ENCODE assay signal across 8 cellular contexts in the genomic region with DNA sequence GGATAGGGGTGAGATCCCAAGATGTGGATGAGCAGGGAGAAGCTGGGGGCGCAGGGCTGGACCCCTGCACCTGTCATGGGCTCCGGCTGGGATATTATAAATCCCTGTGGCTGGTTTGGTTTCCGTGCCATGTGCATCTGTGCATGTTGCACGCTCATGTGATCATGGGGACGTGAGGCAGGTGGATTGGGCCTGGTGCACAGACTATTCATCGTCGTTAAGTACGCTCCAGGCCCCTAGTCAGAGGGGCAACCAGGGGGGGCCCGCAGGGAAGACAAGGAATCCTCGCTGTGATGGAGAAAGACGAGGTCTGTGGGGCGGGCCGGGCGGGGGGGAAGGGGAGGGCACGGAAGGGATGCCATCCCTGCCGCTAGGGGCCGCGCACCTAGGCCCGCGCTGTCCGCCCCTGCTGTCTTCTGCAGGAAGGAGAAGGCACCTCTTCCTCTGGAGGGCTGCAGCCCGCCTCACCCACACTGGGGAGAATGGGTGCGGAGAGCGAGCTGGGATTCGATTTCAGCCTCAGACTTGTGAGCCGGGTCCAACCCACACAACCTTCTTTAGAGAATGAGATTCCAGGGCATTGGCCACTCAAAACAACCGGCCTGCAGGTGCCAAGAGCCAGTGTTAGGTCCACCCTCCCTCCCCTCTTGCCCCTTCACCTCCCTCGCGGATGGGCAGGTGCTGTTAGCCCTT. TPM values are rescaled to one million over a fixed set of nuclear protein-coding genes. Genes with fewer than 3 reads are reported as not detected.
DNase-seq lines count a peak whose midpoint lies in the region; ATAC-seq and TF ChIP-seq lines count a peak whose summit lies in the region.

No MANE protein-coding gene starts in this region.

- peak overlapping the region; percentile 47 to 57 (median 52) for H3K4me3 ChIP-seq in fibroblast of lung (replicated peaks in 1 of 4; ENCODE audit: control extremely low read depth in 1 of 4, insufficient read depth in 1 of 4, low read depth in 3 of 4, low read length in 4 of 4)
- peak overlapping the region in 3 of 4 donors; percentile 38 to 62 (median 61) for H3K4me3 ChIP-seq in sigmoid colon

- no peak overlapping the region for H3K9ac ChIP-seq in fibroblast of lung (ENCODE audit: insufficient read depth, low read length)

- H3K36me3 Mint-ChIP-seq in T-helper 1 cell treated with Interleukin-12 subunit alpha and Interleukin-12 subunit beta and Interleukin-4 antibody, amounts not matched to agents 30 μg/mL and 1 μg/mL, for 36 hours (ENCODE audit: low read depth): peaks cover 17% of the 10 kb centered on the region

- intact Hi-C loops in sigmoid colon (cut with DNase I): loop anchor here (5.0 kb wide), 1 partner anchor 91 kb away; a partner anchor contains a TSS

- no peak for ATAC-seq in omental fat pad (ENCODE audit: low FRiP score)

- DNase-seq in activated CD4-positive, alpha-beta T cell treated with anti-CD3 and anti-CD28 coated beads for 48 hours: peak; percentile 37
- no peak for DNase-seq in activated CD4-positive, alpha-beta T cell treated with anti-CD3 and anti-CD28 coated beads for 1 hour
- DNase-seq in fibroblast of lung (ENCODE audit: low read depth in 2 of 2) (no peak), sigmoid colon (peak; percentile 56), omental fat pad (ENCODE audit: low spot score) (no peak), NCI-H2081 (lab: John Stamatoyannopoulos, UW) (no peak), medulla oblongata (ENCODE audit: extremely low spot score) (no peak)

- TF ChIP-seq EP300 in sigmoid colon (IDR thresholded peaks at IDR 0.05): no peak

- H3K9me3 ChIP-seq in fibroblast of lung (ENCODE audit: control insufficient read depth, insufficient read depth, low read depth, low read length) (no peaks in the 10 kb centered on the region), sigmoid colon (no peaks in the 10 kb centered on the region)

- no peak overlapping the region for H2AFZ ChIP-seq in fibroblast of lung (ENCODE audit: low read length)

- H3K36me3 ChIP-seq in fibroblast of lung (ENCODE audit: control insufficient read depth, insufficient read depth, low read length) (peaks cover 2% of the 10 kb centered on the region), sigmoid colon (no peaks in the 10 kb centered on the region)

- no peak for TF ChIP-seq CTCF in fibroblast of lung (conservative IDR thresholded peaks at IDR 0.05 in 1 of 2, IDR thresholded peaks at IDR 0.05 in 1 of 2; ENCODE audit: low read depth in 1 of 2, low read length in 2 of 2)
- no peak for TF ChIP-seq CTCF in sigmoid colon (IDR thresholded peaks at IDR 0.05)
- no peak for TF ChIP-seq CTCF in omental fat pad (IDR thresholded peaks at IDR 0.05)

- TF ChIP-seq POLR2A in sigmoid colon (IDR thresholded peaks at IDR 0.05): no peak

- WGBS in sigmoid colon, 2 donors: 69 to 77% methylated on average over 29 of the region's 29 CpGs

- peak overlapping the region; percentile 99 for H3K4me3 Mint-ChIP-seq in T-helper 1 cell treated with Interleukin-12 subunit alpha and Interleukin-12 subunit beta and Interleukin-4 antibody, amounts not matched to agents 30 μg/mL and 1 μg/mL, for 36 hours

- H3K27ac ChIP-seq in fibroblast of lung (ENCODE audit: insufficient read depth, low read length) (no peak overlapping the region), sigmoid colon (peak overlapping the region in 2 of 4 donors; percentile 55 to 57)

- no peaks in the 10 kb centered on the region for H4K20me1 ChIP-seq in fibroblast of lung (ENCODE audit: control insufficient read depth, extremely low read depth, insufficient read depth, low read length)

- no peaks in the 10 kb centered on the region for H3K27me3 ChIP-seq in fibroblast of lung (ENCODE audit: control insufficient read depth, insufficient read depth, low read length)
- no peaks in the 10 kb centered on the region for H3K27me3 ChIP-seq in sigmoid colon

- H3K27me3 Mint-ChIP-seq in T-helper 1 cell treated with Interleukin-12 subunit alpha and Interleukin-12 subunit beta and Interleukin-4 antibody, amounts not matched to agents 30 μg/mL and 1 μg/mL, for 36 hours (ENCODE audit: low read depth): no peaks in the 10 kb centered on the region

- no peaks in the 10 kb centered on the region for H3K79me2 ChIP-seq in fibroblast of lung (ENCODE audit: control insufficient read depth, insufficient read depth, low read length)

- H3K4me1 Mint-ChIP-seq in T-helper 1 cell treated with Interleukin-12 subunit alpha and Interleukin-12 subunit beta and Interleukin-4 antibody, amounts not matched to agents 30 μg/mL and 1 μg/mL, for 36 hours (ENCODE audit: low read depth): peaks cover 26% of the 10 kb centered on the region

- no peaks in the 10 kb centered on the region for H3K9me3 Mint-ChIP-seq in T-helper 1 cell treated with Interleukin-12 subunit alpha and Interleukin-12 subunit beta and Interleukin-4 antibody, amounts not matched to agents 30 μg/mL and 1 μg/mL, for 36 hours

- H3K4me2 ChIP-seq in fibroblast of lung (ENCODE audit: extremely low read depth, insufficient read depth, low read length): peak overlapping the region; percentile 92

- H3K4me1 ChIP-seq in fibroblast of lung (ENCODE audit: control insufficient read depth, extremely low read depth, insufficient read depth, low read length) (peaks cover 4% of the 10 kb centered on the region), sigmoid colon (peaks cover 0 to 28% (median 27%) of the 10 kb centered on the region in 4 donors)

- H3K27ac Mint-ChIP-seq in T-helper 1 cell treated with Interleukin-12 subunit alpha and Interleukin-12 subunit beta and Interleukin-4 antibody, amounts not matched to agents 30 μg/mL and 1 μg/mL, for 36 hours: peak overlapping the region; percentile 99

RNA-seq across cellular contexts. Expression of a gene that starts 0.8 kb away (rescaled TPM):
- 3.1 and 8.4 TPM in 2 replicates for total RNA-seq in fibroblast of lung
- polyA plus RNA-seq in fibroblast of lung: 10.3 and 21.3 TPM in 2 replicates
- polyA plus RNA-seq in fibroblast of lung (2012): 6.0 and 11.6 TPM in 2 replicates
- polyA minus RNA-seq in fibroblast of lung (ENCODE audit: low replicate concordance): 24.2 and 41.2 TPM in 2 replicates
- total RNA-seq in sigmoid colon: 1 to 10 TPM; 1.1 to 1.7 (median 1.2) TPM
- polyA plus RNA-seq in sigmoid colon: 1 to 10 TPM in 2 of 3 donors, under 1 TPM in 1; 0.69 to 7.8 (median 3.0) TPM
- total RNA-seq in omental fat pad: 10 to 100 TPM in 1 of 4 donors, 1 to 10 TPM in 3; 1.6 to 22.0 (median 7.4) TPM

Comparison
In these comparisons a context has a peak if more than half of its experiments do, and no peak if none do; other contexts are left out.
1. DNase-seq: peak in activated CD4-positive, alpha-beta T cell treated with anti-CD3 and anti-CD28 coated beads for 48 hours (single experiment) and sigmoid colon (single experiment); none in activated CD4-positive, alpha-beta T cell treated with anti-CD3 and anti-CD28 coated beads for 1 hour (single experiment), fibroblast of lung (0 of 2), omental fat pad (single experiment), NCI-H2081 (0 of 2) and medulla oblongata (single experiment).